ENCODE assay signal across 12 cellular contexts in the genomic region with DNA sequence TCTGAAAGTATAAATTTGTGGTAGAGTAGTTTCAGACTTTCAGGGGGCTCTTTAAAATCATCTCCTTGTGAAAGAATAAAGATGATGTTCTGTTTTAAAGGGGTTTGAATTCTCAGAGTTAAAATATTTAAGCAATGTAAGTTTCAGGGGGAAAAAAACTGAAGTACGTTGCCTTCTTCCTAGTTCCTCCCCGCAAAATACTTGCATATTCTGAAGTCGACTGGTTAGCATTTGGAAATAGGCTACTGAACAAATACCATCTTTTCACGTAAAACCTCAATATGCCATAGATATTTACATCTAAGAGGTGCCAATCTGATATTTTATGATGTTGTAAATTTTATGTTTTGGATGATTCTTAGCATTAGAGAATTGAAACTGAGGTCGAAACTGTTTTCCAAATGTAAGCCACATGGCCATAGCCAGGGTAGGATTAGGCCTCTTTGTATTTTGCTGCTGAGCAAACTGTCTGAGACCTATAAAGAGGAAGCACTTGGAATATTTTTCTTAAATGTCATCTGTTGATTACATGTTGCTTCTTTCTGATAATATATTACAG.
DNase-seq lines count a peak whose midpoint lies in the region; ATAC-seq and TF ChIP-seq lines count a peak whose summit lies in the region.
"Had no signal": no experiment of that assay in that cellular context is flagged by ENCODE, and none has a peak within 500 bp of the region (broad histone marks: within the 10 kb centered on the region; RNA-seq: fewer than 3 reads in every experiment).

No MANE protein-coding gene starts in this region.

- no peaks in the 10 kb centered on the region for H3K27me3 Mint-ChIP-seq in stimulated activated naive CD8-positive, alpha-beta T cell treated with anti-CD3 and anti-CD28 coated beads, Interleukin-15, Interleukin-2, amounts not matched to agents 100 ng/mL and 50 ng/mL, for 24 hours

- peak overlapping the region; percentile 36 for H3K27ac Mint-ChIP-seq in stimulated activated naive CD8-positive, alpha-beta T cell treated with anti-CD3 and anti-CD28 coated beads, Interleukin-15, Interleukin-2, amounts not matched to agents 100 ng/mL and 50 ng/mL, for 24 hours

- peaks cover 45% of the 10 kb centered on the region for H3K4me1 Mint-ChIP-seq in stimulated activated naive CD8-positive, alpha-beta T cell treated with anti-CD3 and anti-CD28 coated beads, Interleukin-15, Interleukin-2, amounts not matched to agents 100 ng/mL and 50 ng/mL, for 24 hours (ENCODE audit: low read depth)

- H3K4me3 ChIP-seq in fibroblast of villous mesenchyme (ENCODE audit: low read depth, low read length): no peak overlapping the region
- H3K4me3 ChIP-seq: prostate gland, transverse colon had no signal

- no peak for TF ChIP-seq CTCF in fibroblast of villous mesenchyme (IDR thresholded peaks at IDR 0.05; ENCODE audit: insufficient read depth, low read depth, low read length)

- no peaks in the 10 kb centered on the region for H3K36me3 Mint-ChIP-seq in stimulated activated naive CD8-positive, alpha-beta T cell treated with anti-CD3 and anti-CD28 coated beads, Interleukin-15, Interleukin-2, amounts not matched to agents 100 ng/mL and 50 ng/mL, for 24 hours (ENCODE audit: low read depth)

- H3K9me3 Mint-ChIP-seq in stimulated activated naive CD8-positive, alpha-beta T cell treated with anti-CD3 and anti-CD28 coated beads, Interleukin-15, Interleukin-2, amounts not matched to agents 100 ng/mL and 50 ng/mL, for 24 hours: no peaks in the 10 kb centered on the region

- no peak overlapping the region for H3K4me3 Mint-ChIP-seq in stimulated activated naive CD8-positive, alpha-beta T cell treated with anti-CD3 and anti-CD28 coated beads, Interleukin-15, Interleukin-2, amounts not matched to agents 100 ng/mL and 50 ng/mL, for 24 hours

- DNase-seq in stimulated activated naive CD8-positive, alpha-beta T cell treated with anti-CD3 and anti-CD28 coated beads, Interleukin-15, Interleukin-2, amounts not matched to agents 100 U/mL and 50 U/mL, for 24 hours: no peak
- peak; percentile 5 for DNase-seq in OCI-M2 (lab: John Stamatoyannopoulos, UW; ENCODE audit: unreplicated experiment)
- peak; percentile 76 for DNase-seq in fibroblast of villous mesenchyme (ENCODE audit: low read depth)
- no peak for DNase-seq in SW 1271 (lab: John Stamatoyannopoulos, UW)
- no peak for DNase-seq in iPS-NIHi7 (ENCODE audit: extremely low spot score)
- no peak for DNase-seq in H4 (ENCODE audit: low spot score)
- DNase-seq: activated effector memory CD4-positive, alpha-beta T cell treated with Interleukin-2 at 50 U/mL for 16 hours; NCI-H1092 treated with DMSO at 0.1 percent for 48 hours; transverse colon had no signal

- no peak for ATAC-seq in stimulated activated naive CD8-positive, alpha-beta T cell treated with anti-CD3 and anti-CD28 coated beads, Interleukin-15, Interleukin-2, amounts not matched to agents 100 U/mL and 50 U/mL, for 24 hours
- ATAC-seq in GM21390 (IDR thresholded peaks at IDR 0.05; ENCODE audit: unreplicated experiment): no peak

Comparison
In these comparisons a context has a peak if more than half of its experiments do, and no peak if none do; other contexts are left out.
1. DNase-seq: peak in OCI-M2 (single experiment) and fibroblast of villous mesenchyme (single experiment); none in stimulated activated naive CD8-positive, alpha-beta T cell treated with anti-CD3 and anti-CD28 coated beads, Interleukin-15, Interleukin-2, amounts not matched to agents 100 U/mL and 50 U/mL, for 24 hours (single experiment), SW 1271 (0 of 2), iPS-NIHi7 (single experiment) and H4 (single experiment).